8 cellular contexts compared by ENCODE assay signal in genomic region chr16:75264999-75265910, GRCh38. TPM values are rescaled to one million over a fixed set of nuclear protein-coding genes. Genes with fewer than 3 reads are reported as not detected.
DNase-seq lines count a peak whose midpoint lies in the region; ATAC-seq lines count a peak whose summit lies in the region.

No MANE protein-coding gene starts in this region.

- ATAC-seq in GM19035 (IDR thresholded peaks at IDR 0.05; ENCODE audit: unreplicated experiment) (peak; percentile 3), HG03432 (IDR thresholded peaks at IDR 0.05; ENCODE audit: unreplicated experiment) (peak; percentile 28), HG03378 (IDR thresholded peaks at IDR 0.05; ENCODE audit: unreplicated experiment) (no peak)
- no peak for ATAC-seq in central memory CD8-positive, alpha-beta T cell (replicated peaks; ENCODE audit: extremely low read depth, poor library complexity, severe bottlenecking)

- peak overlapping the region; percentile 56 for H3K4me3 Mint-ChIP-seq in central memory CD8-positive, alpha-beta T cell

- H3K27ac Mint-ChIP-seq in central memory CD8-positive, alpha-beta T cell (ENCODE audit: low read depth) = no peak overlapping the region

- under 1% methylated on average over 74 of the region's 74 CpGs for WGBS in urinary bladder

- H3K27ac ChIP-seq in urinary bladder (ENCODE audit: low read depth) = peak overlapping the region; percentile 55

- peaks cover 6% of the 10 kb centered on the region for H3K4me1 Mint-ChIP-seq in central memory CD8-positive, alpha-beta T cell

- H3K9me3 Mint-ChIP-seq in central memory CD8-positive, alpha-beta T cell = no peaks in the 10 kb centered on the region

- in situ Hi-C loops in ACHN (cut with HindIII; ENCODE audit: low pct_ligation_motif_present, low pct_unique_long_range_greater_than_20kb, low sequenced_read_pairs) = no loop called here

- DNase-seq in ACHN (peak; percentile 35), lung microvascular endothelial cell (ENCODE audit: low read depth in 2 of 2) (peak; percentile 32 to 49)
- no peak for DNase-seq in central memory CD8-positive, alpha-beta T cell (ENCODE audit: low spot score in 2 of 2)
- no peak for DNase-seq in activated CD4-positive, alpha-beta T cell treated with anti-CD3 and anti-CD28 coated beads, Interleukin-2, amount 50 U/mL, for 4 hours

- H3K4me1 ChIP-seq in urinary bladder (ENCODE audit: insufficient read depth) = peaks cover 2% of the 10 kb centered on the region

- H3K36me3 ChIP-seq in urinary bladder (ENCODE audit: insufficient read depth) = no peaks in the 10 kb centered on the region

- H3K4me3 ChIP-seq in urinary bladder (ENCODE audit: low read depth, low read length) = peak overlapping the region; percentile 95

- H3K36me3 Mint-ChIP-seq in central memory CD8-positive, alpha-beta T cell (ENCODE audit: insufficient read depth) = no peaks in the 10 kb centered on the region

- peaks cover 55% of the 10 kb centered on the region for H3K27me3 Mint-ChIP-seq in central memory CD8-positive, alpha-beta T cell

RNA-seq across cellular contexts. Expression of gene BCAR1, which starts 13.8 kb away (rescaled TPM):
- total RNA-seq in lung microvascular endothelial cell = 65.2 and 104 TPM in 2 replicates
- total RNA-seq in urinary bladder = 24.0 TPM
- 40.4 TPM for polyA plus RNA-seq in urinary bladder

RNA-seq across cellular contexts. Expression of gene CTRB1, which starts 46.5 kb away (rescaled TPM):
- total RNA-seq in lung microvascular endothelial cell (not detected in 2 replicates), urinary bladder (not detected)
- polyA plus RNA-seq in urinary bladder = 1.6 TPM

RNA-seq across cellular contexts. Expression of gene CTRB2, which starts 58.3 kb away (rescaled TPM):
- total RNA-seq in lung microvascular endothelial cell = not detected in 2 replicates
- not detected for total RNA-seq in urinary bladder
- polyA plus RNA-seq in urinary bladder = 2.6 TPM

Comparison
In these comparisons a context has a peak if more than half of its experiments do, and no peak if none do; other contexts are left out.
1. DNase-seq: peak in ACHN (single experiment) and lung microvascular endothelial cell (2 of 2); none in central memory CD8-positive, alpha-beta T cell (0 of 2) and activated CD4-positive, alpha-beta T cell treated with anti-CD3 and anti-CD28 coated beads, Interleukin-2, amount 50 U/mL, for 4 hours (0 of 2).
2. ATAC-seq: peak in GM19035 (single experiment) and HG03432 (single experiment); none in central memory CD8-positive, alpha-beta T cell (single experiment) and HG03378 (single experiment).